15 cellular contexts compared by ENCODE assay signal in the genomic region with DNA sequence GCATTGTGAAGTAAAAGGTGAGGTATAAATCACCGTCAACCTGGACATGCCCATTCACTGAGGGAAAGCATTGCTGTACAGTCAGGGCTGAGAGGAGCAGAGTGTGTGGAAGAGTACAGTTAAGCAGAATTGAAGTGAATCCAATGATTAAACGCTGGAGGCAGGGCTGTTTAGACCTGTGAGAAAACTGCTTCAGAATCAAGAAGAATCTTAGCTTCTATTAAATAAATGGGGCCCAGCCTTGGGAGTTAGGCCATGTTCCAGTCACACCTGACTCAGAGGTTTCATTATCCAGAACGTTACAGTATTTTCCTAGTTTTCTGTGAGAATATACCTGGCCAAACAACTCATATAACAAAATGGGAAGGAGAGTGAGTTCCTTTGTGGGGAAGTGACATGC.
"Had no signal": no experiment of that assay in that cellular context is flagged by ENCODE, and none has a peak within 500 bp of the region (broad histone marks: within the 10 kb centered on the region; RNA-seq: fewer than 3 reads in every experiment).

No MANE protein-coding gene starts in this region.

- H3K9me3 ChIP-seq: colonic mucosa, thyroid gland had no signal

- H3K36me3 Mint-ChIP-seq: mesothelial cell of epicardium; stimulated activated naive B cell treated with anti-CD40 and anti-IgM and Interleukin-4, amounts not matched to agents 10 μg/mL and 1 μg/mL and 100 μg/mL, for 72 hours had no signal

- H3K27ac Mint-ChIP-seq: activated naive CD8-positive, alpha-beta T cell; activated T-helper 1 cell treated with anti-CD3 and anti-CD28 coated beads, Interleukin-12 subunit alpha, Interleukin-12 subunit beta, Interleukin-2, Interleukin-4 antibody, amounts not matched to agents 30 ng/mL and 10 ng/mL and 1 ng/mL, durations not matched to agents 14 hours and 24 hours and 36 hours; mesothelial cell of epicardium; natural killer cell treated with Interleukin-12 subunit alpha and Interleukin-12 subunit beta and Interleukin-15 and Interleukin-18, amount 100 ng/mL, for 72 hours; stimulated activated naive B cell treated with anti-CD40 and anti-IgM and Interleukin-4, amounts not matched to agents 10 μg/mL and 1 μg/mL and 100 μg/mL, for 72 hours had no signal

- H3K27ac ChIP-seq: colonic mucosa, thyroid gland had no signal

- H3K4me1 ChIP-seq: colonic mucosa had no signal

- H3K4me3 Mint-ChIP-seq: activated naive CD8-positive, alpha-beta T cell; activated T-helper 1 cell treated with anti-CD3 and anti-CD28 coated beads, Interleukin-12 subunit alpha, Interleukin-12 subunit beta, Interleukin-2, Interleukin-4 antibody, amounts not matched to agents 30 ng/mL and 10 ng/mL and 1 ng/mL, durations not matched to agents 14 hours and 24 hours and 36 hours; mesothelial cell of epicardium; natural killer cell treated with Interleukin-12 subunit alpha and Interleukin-12 subunit beta and Interleukin-15 and Interleukin-18, amount 100 ng/mL, for 72 hours; stimulated activated naive B cell treated with anti-CD40 and anti-IgM and Interleukin-4, amounts not matched to agents 10 μg/mL and 1 μg/mL and 100 μg/mL, for 72 hours had no signal

- H3K4me3 ChIP-seq: colonic mucosa, lung, thyroid gland had no signal

- ATAC-seq: natural killer cell treated with Interleukin-12 subunit alpha and Interleukin-12 subunit beta and Interleukin-15 and Interleukin-18, amount 100 ng/mL, for 72 hours; stimulated activated naive B cell treated with anti-CD40 and anti-IgM and Interleukin-4, amounts not matched to agents 10 μg/mL and 1 μg/mL and 100 μg/mL, for 72 hours had no signal

- DNase-seq: activated CD4-positive, alpha-beta T cell treated with anti-CD3 and anti-CD28 coated beads, Interleukin-2, amount 50 U/mL, for 48 hours; activated T-cell treated with anti-CD3 and anti-CD28 coated beads for 4 hours; colonic mucosa; nucleus accumbens; posterior cingulate gyrus; retina; stimulated activated naive B cell treated with anti-CD40 and anti-IgM and Interleukin-4, amounts not matched to agents 10 μg/mL and 1 μg/mL and 100 μg/mL, for 72 hours; SW 1271; T-helper 2 cell had no signal

- H3K4me1 Mint-ChIP-seq: mesothelial cell of epicardium; stimulated activated naive B cell treated with anti-CD40 and anti-IgM and Interleukin-4, amounts not matched to agents 10 μg/mL and 1 μg/mL and 100 μg/mL, for 72 hours had no signal

- H3K27me3 ChIP-seq: colonic mucosa, thyroid gland had no signal

- H3K36me3 ChIP-seq: colonic mucosa, thyroid gland had no signal
